8 cellular contexts compared by ENCODE assay signal in genomic region chr10:110007171-110007700, GRCh38. TPM values are rescaled to one million over a fixed set of nuclear protein-coding genes. Genes with fewer than 3 reads are reported as not detected.
DNase-seq lines count a peak whose midpoint lies in the region; ATAC-seq and TF ChIP-seq lines count a peak whose summit lies in the region.

No MANE protein-coding gene starts in this region.

- peaks cover 36% of the 10 kb centered on the region for H3K79me2 ChIP-seq in PC-3 (ENCODE audit: low read length)

- BruUV-seq in PC-3 (replicated peaks; lab: Mats Ljungman, UMichigan): no TSS peak

- intact Hi-C loops in PC-3 (cut with micrococcal nuclease): loop anchor here (5.0 kb wide), 1 partner anchor 40 kb away; no protein-coding TSS in a partner anchor

- CTCF ChIA-PET in PC-3 (lab: Charles Lee): no interaction called here

- H3K9ac ChIP-seq in PC-3 (ENCODE audit: low read length): no peak overlapping the region
- H3K9ac ChIP-seq in mucosa of stomach (ENCODE audit: low read length): peak overlapping the region; percentile 85

- no peak for TF ChIP-seq CTCF in PC-3 (conservative IDR thresholded peaks at IDR 0.05; ENCODE audit: low read depth, low read length)

- H3K27ac ChIP-seq in PC-3 (ENCODE audit: low read length) (no peak overlapping the region), cingulate gyrus (ENCODE audit: low read depth, low read length) (peak overlapping the region; percentile 89), substantia nigra (ENCODE audit: low read depth, low read length, poor library complexity, severe bottlenecking) (peak overlapping the region; percentile 90)

- DNase-seq in activated CD4-positive, alpha-beta T cell treated with anti-CD3 and anti-CD28 coated beads for 24 hours (ENCODE audit: low read depth in 2 of 2): peak; percentile 33 to 36
- no peak for DNase-seq in activated CD4-positive, alpha-beta T cell treated with anti-CD3 and anti-CD28 coated beads, Interleukin-2, amount 50 U/mL, for 1 hour
- DNase-seq in PC-3: no peak
- peak in 28 of 49 donors; percentile 20 to 93 (median 76) for DNase-seq in substantia nigra (lab: John Stamatoyannopoulos, UW)
- no peak for DNase-seq in SHP77 (lab: John Stamatoyannopoulos, UW)

- peak; percentile 32 for ATAC-seq in HG02840 (IDR thresholded peaks at IDR 0.05; ENCODE audit: low FRiP score, unreplicated experiment)
- ATAC-seq in PC-3: no peak

- no peaks in the 10 kb centered on the region for H3K9me2 ChIP-seq in PC-3 (replicated peaks; ENCODE audit: low read length)

- peak overlapping the region; percentile 92; the same call in 1 of the 2 replicates for H3K4me3 ChIP-seq in PC-3 (ENCODE audit: low read length)
- peak overlapping the region; percentile 32 for H3K4me3 ChIP-seq in mucosa of stomach (ENCODE audit: low read length)

- H3K4me2 ChIP-seq in PC-3 (ENCODE audit: low read length): 0 out of 2 replicates have a peak overlapping the region, but pooled peaks have one; percentile 22

- no peaks in the 10 kb centered on the region for H3F3A ChIP-seq in PC-3 (ENCODE audit: low read length, unreplicated experiment)

- H4K20me1 ChIP-seq in PC-3 (ENCODE audit: low read length): no peaks in the 10 kb centered on the region

- no peaks in the 10 kb centered on the region for H3K36me3 ChIP-seq in PC-3 (ENCODE audit: low read depth, low read length)
- H3K36me3 ChIP-seq in mucosa of stomach (ENCODE audit: control insufficient read depth, insufficient read depth, low read length): no peaks in the 10 kb centered on the region

- POLR2A ChIA-PET in PC-3 (lab: Charles Lee; ENCODE audit: unreplicated experiment): interaction anchor here (0.6 kb wide), 1 partner anchor 20 kb away, joined by 5 read pairs; no protein-coding TSS in a partner anchor

- H3K9me3 ChIP-seq in PC-3 (ENCODE audit: low read length): no peaks in the 10 kb centered on the region
- H3K9me3 ChIP-seq in mucosa of stomach (ENCODE audit: control insufficient read depth, low read length): no peaks in the 10 kb centered on the region

- H3K27me3 ChIP-seq in PC-3 (ENCODE audit: low read length) (no peaks in the 10 kb centered on the region), mucosa of stomach (ENCODE audit: control insufficient read depth, insufficient read depth, low read length) (no peaks in the 10 kb centered on the region)

- H2AFZ ChIP-seq in PC-3 (ENCODE audit: low read length): no peak overlapping the region

- H3K4me1 ChIP-seq in PC-3 (ENCODE audit: insufficient read depth, low read length) (peaks cover 38% of the 10 kb centered on the region), mucosa of stomach (ENCODE audit: control insufficient read depth, insufficient read depth, low read length) (peaks cover 41% of the 10 kb centered on the region)

RNA-seq across cellular contexts. Expression of gene ADD3, which starts 0.5 kb away (rescaled TPM):
- total RNA-seq in PC-3 (2014; rRNA removed): 25.7 and 30.3 TPM in 2 replicates

Comparison
In these comparisons a context has a peak if more than half of its experiments do, and no peak if none do; other contexts are left out.
1. DNase-seq: peak in activated CD4-positive, alpha-beta T cell treated with anti-CD3 and anti-CD28 coated beads for 24 hours (2 of 2) and substantia nigra (28 of 49); none in activated CD4-positive, alpha-beta T cell treated with anti-CD3 and anti-CD28 coated beads, Interleukin-2, amount 50 U/mL, for 1 hour (single experiment), PC-3 (single experiment) and SHP77 (0 of 2).